Comparison of ENCODE assay signal across 5 cellular contexts in the genomic region with DNA sequence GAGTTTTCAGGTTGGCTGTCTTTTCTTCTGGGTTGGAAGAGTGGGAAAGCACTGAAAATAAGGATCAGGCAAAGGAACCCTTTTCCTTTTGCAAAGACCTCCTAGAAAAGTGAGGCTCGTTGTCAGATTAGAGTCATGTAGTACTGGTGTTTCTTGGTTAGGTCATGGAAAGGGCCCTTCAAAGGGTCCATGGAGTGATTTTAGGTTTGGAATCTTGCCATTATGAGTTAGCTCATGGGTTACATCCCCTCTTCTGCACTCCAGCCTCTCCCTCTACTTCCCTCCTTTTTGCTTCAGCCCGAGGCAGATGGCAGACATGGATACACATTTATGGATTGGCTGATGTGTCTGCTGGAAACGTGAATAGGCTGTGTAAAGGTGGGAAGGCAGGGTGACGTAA.
"Had no signal": no experiment of that assay in that cellular context is flagged by ENCODE, and none has a peak within 500 bp of the region (broad histone marks: within the 10 kb centered on the region; RNA-seq: fewer than 3 reads in every experiment).

No MANE protein-coding gene starts in this region.

- H3K9ac ChIP-seq: GM23248 had no signal

- DNase-seq: GM23248, GOT3, HCEC 1CT, IMR-90 had no signal

- H3K4me3 ChIP-seq: GM23248, K562 had no signal

- H3K27ac ChIP-seq: GM23248 had no signal
